In the genomic region with DNA sequence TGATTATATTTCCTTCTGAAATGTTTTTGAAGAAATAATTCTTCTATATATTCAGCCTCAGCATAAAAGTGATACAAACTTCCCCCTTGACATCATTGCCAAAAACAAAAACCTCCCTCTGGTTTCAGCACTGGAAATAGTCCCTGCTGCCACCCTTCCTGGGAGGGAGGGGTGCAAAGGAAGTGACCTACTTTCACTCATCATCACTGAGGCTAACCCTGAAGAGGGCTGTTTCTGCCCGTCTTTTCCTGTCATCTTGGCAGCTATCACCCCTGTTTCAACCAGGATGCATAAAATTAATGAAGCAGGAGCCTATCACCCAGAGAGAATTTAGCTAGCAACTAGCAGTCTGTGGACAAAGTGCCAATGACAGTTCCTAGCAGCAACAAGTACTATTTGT, we compare ENCODE assay signal across 11 cellular contexts.
DNase-seq lines count a peak whose midpoint lies in the region; ATAC-seq and TF ChIP-seq lines count a peak whose summit lies in the region.
"Had no signal": no experiment of that assay in that cellular context is flagged by ENCODE, and none has a peak within 500 bp of the region (broad histone marks: within the 10 kb centered on the region; RNA-seq: fewer than 3 reads in every experiment).

No MANE protein-coding gene starts in this region.

- H3K27me3 Mint-ChIP-seq in activated CD4-positive, alpha-beta T cell treated with anti-CD3 and anti-CD28 coated beads for 36 hours, result peaks cover 1% of the 10 kb centered on the region
- no peaks in the 10 kb centered on the region for H3K27me3 Mint-ChIP-seq in activated T-cell treated with anti-CD3 and anti-CD28 coated beads, Interleukin-2, amount 50 U/mL, for 4 hours (ENCODE audit: low read depth)
- no peaks in the 10 kb centered on the region for H3K27me3 Mint-ChIP-seq in mesothelial cell of epicardium (ENCODE audit: low read depth)
- H3K27me3 Mint-ChIP-seq in stimulated activated naive CD8-positive, alpha-beta T cell treated with anti-CD3 and anti-CD28 coated beads, Interleukin-15, Interleukin-2, amounts not matched to agents 100 ng/mL and 50 ng/mL, for 24 hours, result peaks cover 7% of the 10 kb centered on the region

- ATAC-seq in activated CD4-positive, alpha-beta T cell treated with anti-CD3 and anti-CD28 coated beads for 36 hours, result peak; percentile 97
- peak; percentile 70 to 90 for ATAC-seq in activated T-cell treated with anti-CD3 and anti-CD28 coated beads, Interleukin-2, amount 50 U/mL, for 4 hours
- ATAC-seq in HG02798 (IDR thresholded peaks at IDR 0.05; ENCODE audit: poor library complexity, unreplicated experiment) (no peak), GM19452 (IDR thresholded peaks at IDR 0.05; ENCODE audit: unreplicated experiment) (no peak)

- DNase-seq in activated CD4-positive, alpha-beta T cell treated with anti-CD3 and anti-CD28 coated beads for 36 hours, result peak; percentile 53
- no peak for DNase-seq in activated CD4-positive, alpha-beta T cell treated with anti-CD3 and anti-CD28 coated beads for 1 hour
- DNase-seq in activated T-cell treated with anti-CD3 and anti-CD28 coated beads, Interleukin-2, amount 50 U/mL, for 4 hours, result peak; percentile 12
- DNase-seq in mesothelial cell of epicardium (ENCODE audit: low spot score in 2 of 2, unreplicated experiment in 2 of 2) (no peak), foreskin fibroblast (no peak)
- DNase-seq: NCI-H446 treated with DMSO at 0.1 percent for 48 hours had no signal

- POLR2A ChIA-PET in activated CD4-positive, alpha-beta T cell treated with anti-CD3 and anti-CD28 coated beads for 36 hours (lab: Charles Lee), result no interaction called here

- H3K4me1 Mint-ChIP-seq in activated CD4-positive, alpha-beta T cell treated with anti-CD3 and anti-CD28 coated beads for 36 hours, result peaks cover 12% of the 10 kb centered on the region
- H3K4me1 Mint-ChIP-seq in activated T-cell treated with anti-CD3 and anti-CD28 coated beads, Interleukin-2, amount 50 U/mL, for 4 hours (ENCODE audit: low read depth), result peaks cover 35% of the 10 kb centered on the region
- peaks cover 47% of the 10 kb centered on the region for H3K4me1 Mint-ChIP-seq in mesothelial cell of epicardium
- peaks cover 12% of the 10 kb centered on the region for H3K4me1 Mint-ChIP-seq in stimulated activated naive CD8-positive, alpha-beta T cell treated with anti-CD3 and anti-CD28 coated beads, Interleukin-15, Interleukin-2, amounts not matched to agents 100 ng/mL and 50 ng/mL, for 24 hours (ENCODE audit: low read depth)

- intact Hi-C loops in activated CD4-positive, alpha-beta T cell treated with anti-CD3 and anti-CD28 coated beads for 36 hours (cut with DNase I, micrococcal nuclease), result no loop called here

- H3K27ac Mint-ChIP-seq in activated CD4-positive, alpha-beta T cell treated with anti-CD3 and anti-CD28 coated beads for 36 hours, result no peak overlapping the region
- H3K27ac Mint-ChIP-seq in mesothelial cell of epicardium, result peak overlapping the region; percentile 86
- no peak overlapping the region for H3K27ac Mint-ChIP-seq in stimulated activated naive CD8-positive, alpha-beta T cell treated with anti-CD3 and anti-CD28 coated beads, Interleukin-15, Interleukin-2, amounts not matched to agents 100 ng/mL and 50 ng/mL, for 24 hours

- H3K4me3 Mint-ChIP-seq in activated CD4-positive, alpha-beta T cell treated with anti-CD3 and anti-CD28 coated beads for 36 hours, result peak overlapping the region; percentile 3
- peak overlapping the region; percentile 22 for H3K4me3 Mint-ChIP-seq in activated T-cell treated with anti-CD3 and anti-CD28 coated beads, Interleukin-2, amount 50 U/mL, for 4 hours
- H3K4me3 Mint-ChIP-seq in mesothelial cell of epicardium, result no peak overlapping the region
- peak overlapping the region; percentile 27 for H3K4me3 Mint-ChIP-seq in stimulated activated naive CD8-positive, alpha-beta T cell treated with anti-CD3 and anti-CD28 coated beads, Interleukin-15, Interleukin-2, amounts not matched to agents 100 ng/mL and 50 ng/mL, for 24 hours

- H3K36me3 Mint-ChIP-seq in activated CD4-positive, alpha-beta T cell treated with anti-CD3 and anti-CD28 coated beads for 36 hours (ENCODE audit: low read depth), result no peaks in the 10 kb centered on the region
- no peaks in the 10 kb centered on the region for H3K36me3 Mint-ChIP-seq in activated T-cell treated with anti-CD3 and anti-CD28 coated beads, Interleukin-2, amount 50 U/mL, for 4 hours (ENCODE audit: insufficient read depth)
- H3K36me3 Mint-ChIP-seq in mesothelial cell of epicardium, result no peaks in the 10 kb centered on the region
- H3K36me3 Mint-ChIP-seq in stimulated activated naive CD8-positive, alpha-beta T cell treated with anti-CD3 and anti-CD28 coated beads, Interleukin-15, Interleukin-2, amounts not matched to agents 100 ng/mL and 50 ng/mL, for 24 hours (ENCODE audit: low read depth), result no peaks in the 10 kb centered on the region

- no peak for TF ChIP-seq CTCF in mesothelial cell of epicardium (IDR thresholded peaks at IDR 0.05; ENCODE audit: unreplicated experiment)
- TF ChIP-seq CTCF in foreskin fibroblast (IDR thresholded peaks at IDR 0.05; ENCODE audit: low read depth, low read length), result no peak

- CTCF ChIA-PET in activated CD4-positive, alpha-beta T cell treated with anti-CD3 and anti-CD28 coated beads for 36 hours (lab: Charles Lee), result interaction anchor here (1.7 to 1.9 kb wide), 2 partner anchors 14 to 20 kb away, joined by 4 read pairs; no protein-coding TSS in a partner anchor

- no peaks in the 10 kb centered on the region for H3K9me3 Mint-ChIP-seq in activated CD4-positive, alpha-beta T cell treated with anti-CD3 and anti-CD28 coated beads for 36 hours (ENCODE audit: low read depth)
- no peaks in the 10 kb centered on the region for H3K9me3 Mint-ChIP-seq in activated T-cell treated with anti-CD3 and anti-CD28 coated beads, Interleukin-2, amount 50 U/mL, for 4 hours
- H3K9me3 Mint-ChIP-seq in mesothelial cell of epicardium, result no peaks in the 10 kb centered on the region
- H3K9me3 Mint-ChIP-seq in stimulated activated naive CD8-positive, alpha-beta T cell treated with anti-CD3 and anti-CD28 coated beads, Interleukin-15, Interleukin-2, amounts not matched to agents 100 ng/mL and 50 ng/mL, for 24 hours, result no peaks in the 10 kb centered on the region

- H3K4me3 ChIP-seq in foreskin fibroblast (ENCODE audit: low read depth in 1 of 2, low read length in 2 of 2), result no peak overlapping the region
- H3K4me3 ChIP-seq: hepatocyte, tibial nerve had no signal

Comparison
In these comparisons a context has a peak if more than half of its experiments do, and no peak if none do; other contexts are left out.
1. DNase-seq: peak in activated CD4-positive, alpha-beta T cell treated with anti-CD3 and anti-CD28 coated beads for 36 hours (single experiment) and activated T-cell treated with anti-CD3 and anti-CD28 coated beads, Interleukin-2, amount 50 U/mL, for 4 hours (single experiment); none in activated CD4-positive, alpha-beta T cell treated with anti-CD3 and anti-CD28 coated beads for 1 hour (single experiment), mesothelial cell of epicardium (0 of 2) and foreskin fibroblast (0 of 2).
2. ATAC-seq: peak in activated CD4-positive, alpha-beta T cell treated with anti-CD3 and anti-CD28 coated beads for 36 hours (single experiment) and activated T-cell treated with anti-CD3 and anti-CD28 coated beads, Interleukin-2, amount 50 U/mL, for 4 hours (2 of 2); none in HG02798 (single experiment) and GM19452 (single experiment).